7 cellular contexts compared by ENCODE assay signal in genomic region chr14:106618480-106618951, GRCh38.
DNase-seq lines count a peak whose midpoint lies in the region; ATAC-seq, FAIRE-seq and TF ChIP-seq lines count a peak whose summit lies in the region.
"Not testable (repeated sequence)": the region's sequence is repeated elsewhere in the genome, so short reads cannot be mapped to it uniquely, and the experiment has no call there.

No MANE protein-coding gene starts in this region.

- TF ChIP-seq CTCF in GM12865 (IDR thresholded peaks at IDR 0.05; ENCODE audit: insufficient read depth, low read depth, low read length, missing control alignments) (peak; percentile 90), HepG2 (CRISPR knock-in tag; IDR thresholded peaks at IDR 0.05) (peak; percentile 70)

- CTCF ChIA-PET in HepG2 (lab: Yijun Ruan, JAX; ENCODE audit: low intra/inter-chr PET ratio, low total read pairs) = interaction anchor here (0.7 to 1.1 kb wide), 2 partner anchors 45 to 265 kb away, joined by 3 to 5 read pairs; no protein-coding TSS in a partner anchor

- not testable (repeated sequence) for H3K27ac ChIP-seq in HepG2 (ENCODE audit: extremely low read length, insufficient read depth, low read length)

- WGBS in HepG2 (ENCODE audit: low lambda C conversion rate) = 81% methylated on average over 2 of the region's 8 CpGs

- H3K9me3 ChIP-seq in HepG2 (ENCODE audit: low read length) = peaks cover 14% of the 10 kb centered on the region

- not testable (repeated sequence) for TF ChIP-seq POLR2A in HepG2 (IDR thresholded peaks at IDR 0.05; ENCODE audit: insufficient read depth in 1 of 2, low read depth in 2 of 2, low read length in 2 of 2)

- H3K4me2 ChIP-seq in HepG2 (ENCODE audit: low read depth, low read length) = not testable (repeated sequence)

- in situ Hi-C loops in HepG2 (cut with HindIII; ENCODE audit: extremely low pct_ligation_motif_present, low pct_unique_long_range_greater_than_20kb) = not testable (repeated sequence)

- ATAC-seq in HepG2 = peak; percentile 62; the same call in 2 of the 3 replicates

- H3K9ac ChIP-seq in HepG2 (ENCODE audit: insufficient read depth, low read depth, low read length) = not testable (repeated sequence)

- not testable (repeated sequence) for TF ChIP-seq EP300 in HepG2 (IDR thresholded peaks at IDR 0.05; ENCODE audit: low read depth in 2 of 2, low read length in 2 of 2); HepG2 (CRISPR knock-in tag; IDR thresholded peaks at IDR 0.05; ENCODE audit: borderline replicate concordance)

- H3K4me3 ChIP-seq in GM12865 (ENCODE audit: low read depth, low read length); HepG2 (replicated peaks in 1 of 3; ENCODE audit: insufficient read depth in 1 of 3, low read depth in 2 of 3, low read length in 3 of 3): not testable (repeated sequence)

- not testable (repeated sequence) for H4K20me1 ChIP-seq in HepG2 (ENCODE audit: insufficient read depth, low read length)

- H2AFZ ChIP-seq in HepG2 (ENCODE audit: low read length) = not testable (repeated sequence)

- DNase-seq in GM12865 (ENCODE audit: low read depth) (peak; percentile 74), NCI-H1436 (lab: John Stamatoyannopoulos, UW) (peak; percentile 20), T follicular helper cell (ENCODE audit: low read depth) (peak; percentile 77), cerebellar cortex (ENCODE audit: low spot score) (peak; percentile 28), HepG2 (ENCODE audit: low spot score) (peak; percentile 12)
- peak; percentile 67 for DNase-seq in activated CD8-positive, alpha-beta memory T cell treated with anti-CD3 and anti-CD28 coated beads, Interleukin-2, amount 50 U/mL, for 24 hours (ENCODE audit: extremely low read depth)
- peak; percentile 81 for DNase-seq in stimulated activated CD4-positive, alpha-beta T cell treated with anti-CD3 and anti-CD28 coated beads, Interleukin-4, amount 100 ng/mL, for 24 hours

- not testable (repeated sequence) for H3K4me1 ChIP-seq in HepG2 (ENCODE audit: insufficient read depth, low read length)

- intact Hi-C loops in HepG2 (cut with micrococcal nuclease; ENCODE audit: unreplicated experiment) = not testable (repeated sequence)

- H3K36me3 ChIP-seq in HepG2 (replicated peaks in 1 of 2; ENCODE audit: control insufficient read depth in 1 of 2, insufficient read depth in 2 of 2, low read length in 2 of 2) = not testable (repeated sequence)

- not testable (repeated sequence) for H3K27me3 ChIP-seq in HepG2 (ENCODE audit: control insufficient read depth in 1 of 2, insufficient read depth in 2 of 2, low read length in 2 of 2)

- POLR2A ChIA-PET in HepG2 (lab: Yijun Ruan, JAX) = not testable (repeated sequence)

- TF ChIP-seq RAD21 in HepG2 (CRISPR knock-in tag; IDR thresholded peaks at IDR 0.05) = not testable (repeated sequence)

- BruUV-seq in HepG2 (replicated peaks; lab: Mats Ljungman, UMichigan) = not testable (repeated sequence)

- not testable (repeated sequence) for FAIRE-seq in HepG2 (lab: Jason Lieb, UNC)

- H3K79me2 ChIP-seq in HepG2 (ENCODE audit: insufficient read depth, low read length) = not testable (repeated sequence)

TF ChIP-seq in HepG2, 621 proteins besides CTCF, POLR2A, EP300 and RAD21:
- peak; percentile 82; the same call in 1 of the 2 replicates for TF ChIP-seq SETDB1 (CRISPR knock-in tag; IDR thresholded peaks at IDR 0.05; ENCODE audit: borderline replicate concordance)
TF ChIP-seq in HepG2: peak in this region for 1; not testable (repeated sequence) for 620.

Comparison
In these comparisons a context has a peak if more than half of its experiments do, and no peak if none do; other contexts are left out.
1. DNase-seq: peak in every context shown above with its lines; median percentile 81 in stimulated activated CD4-positive, alpha-beta T cell treated with anti-CD3 and anti-CD28 coated beads, Interleukin-4, amount 100 ng/mL, for 24 hours; 77 in T follicular helper cell; 74 in GM12865; 67 in activated CD8-positive, alpha-beta memory T cell treated with anti-CD3 and anti-CD28 coated beads, Interleukin-2, amount 50 U/mL, for 24 hours; 28 in cerebellar cortex; 20 in NCI-H1436; 12 in HepG2.